12 cellular contexts compared by ENCODE assay signal in the genomic region with DNA sequence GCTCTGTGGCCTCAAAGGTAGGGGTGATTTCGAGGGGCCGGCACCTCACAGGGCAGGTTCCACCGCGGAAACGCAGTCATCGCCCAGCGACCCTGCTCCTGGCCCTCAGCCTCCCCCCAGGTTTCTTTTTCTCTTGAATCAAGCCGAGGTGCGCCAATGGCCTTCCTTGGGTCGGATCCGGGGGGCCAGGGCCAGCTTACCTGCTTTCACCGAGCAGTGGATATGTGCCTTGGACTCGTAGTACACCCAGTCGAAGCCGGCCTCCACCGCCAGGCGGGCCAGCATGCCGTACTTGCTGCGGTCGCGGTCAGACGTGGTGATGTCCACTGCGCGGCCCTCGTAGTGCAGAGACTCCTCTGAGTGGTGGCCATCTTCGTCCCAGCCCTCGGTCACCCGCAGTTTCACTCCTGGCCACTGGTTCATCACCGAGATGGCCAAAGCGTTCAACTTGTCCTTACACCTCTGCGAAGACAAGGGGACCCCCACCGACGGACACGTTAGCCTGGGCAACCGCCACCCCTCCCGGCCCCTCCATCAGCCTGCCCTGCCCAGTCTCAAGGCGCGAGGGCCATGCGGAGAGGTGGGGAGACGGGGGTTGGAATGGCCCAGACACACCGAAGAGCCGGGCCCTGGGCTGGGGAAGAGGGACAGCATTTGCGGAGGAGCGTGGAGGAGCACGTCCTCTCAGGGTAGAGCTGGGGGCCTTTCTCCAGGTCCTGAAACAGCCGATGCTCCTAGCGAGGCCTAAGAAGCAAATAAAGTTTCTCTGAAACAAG. TPM values are rescaled to one million over a fixed set of nuclear protein-coding genes. Genes with fewer than 3 reads are reported as not detected.
DNase-seq lines count a peak whose midpoint lies in the region; ATAC-seq and TF ChIP-seq lines count a peak whose summit lies in the region.
"Had no signal": no experiment of that assay in that cellular context is flagged by ENCODE, and none has a peak within 500 bp of the region (broad histone marks: within the 10 kb centered on the region; RNA-seq: fewer than 3 reads in every experiment).

No MANE protein-coding gene starts in this region.

- H2BK120ac ChIP-seq in mesenchymal stem cell (ENCODE audit: low read depth, low read length): no peak overlapping the region

- no peak overlapping the region for H4K8ac ChIP-seq in mesenchymal stem cell (ENCODE audit: low read length)

- H3K4me3 ChIP-seq in HUES64 (ENCODE audit: low read length): peak overlapping the region; percentile 46
- H3K4me3 ChIP-seq in choroid plexus epithelial cell (ENCODE audit: low read depth, low read length): peak overlapping the region; percentile 50
- H3K4me3 ChIP-seq in mesenchymal stem cell (ENCODE audit: insufficient read depth in 1 of 2, low read depth in 1 of 2, low read length in 2 of 2): peak overlapping the region in 1 of 2 experiments; percentile 69

- H2AFZ ChIP-seq in mesenchymal stem cell (ENCODE audit: low read depth, low read length): no peak overlapping the region

- no peak overlapping the region for H2AK5ac ChIP-seq in mesenchymal stem cell (ENCODE audit: low read length, severe bottlenecking)

- no peaks in the 10 kb centered on the region for H3K79me1 ChIP-seq in mesenchymal stem cell (replicated peaks; ENCODE audit: low read length, poor library complexity, severe bottlenecking)

- WGBS in HUES64: 38% methylated on average over 47 of the region's 47 CpGs
- 42% methylated on average over 47 of the region's 47 CpGs for WGBS in mesenchymal stem cell

- H3K18ac ChIP-seq in mesenchymal stem cell (ENCODE audit: low read depth in 1 of 2, low read length in 2 of 2): no peak overlapping the region

- peaks cover 18% of the 10 kb centered on the region for H3K4me1 Mint-ChIP-seq in stimulated activated effector memory CD8-positive, alpha-beta T cell treated with anti-CD3 and anti-CD28 coated beads, Interleukin-12 subunit alpha, Interleukin-12 subunit beta, amount 100 ng/mL, for 72 hours

- H3K4ac ChIP-seq in mesenchymal stem cell (ENCODE audit: low read depth in 1 of 2, low read length in 2 of 2): no peak overlapping the region

- H3K27ac Mint-ChIP-seq in stimulated activated effector memory CD8-positive, alpha-beta T cell treated with anti-CD3 and anti-CD28 coated beads, Interleukin-12 subunit alpha, Interleukin-12 subunit beta, amount 100 ng/mL, for 72 hours: no peak overlapping the region
- H3K27ac Mint-ChIP-seq: activated naive CD4-positive, alpha-beta T cell treated with anti-CD3 and anti-CD28 coated beads, Interleukin-2, amount 50 U/mL, for 24 hours had no signal

- H3K36me3 ChIP-seq in HUES64 (ENCODE audit: insufficient read depth, low read length) (no peaks in the 10 kb centered on the region), mesenchymal stem cell (ENCODE audit: control insufficient read depth in 1 of 2, insufficient read depth in 2 of 2, low read depth in 1 of 2, low read length in 2 of 2) (no peaks in the 10 kb centered on the region)
- H3K36me3 ChIP-seq: SJSA1 had no signal

- no peak for ATAC-seq in stimulated activated effector memory CD8-positive, alpha-beta T cell treated with anti-CD3 and anti-CD28 coated beads, Interleukin-12 subunit alpha, Interleukin-12 subunit beta, amount 100 ng/mL, for 72 hours
- ATAC-seq in HG03565 (IDR thresholded peaks at IDR 0.05; ENCODE audit: unreplicated experiment): no peak

- H4K91ac ChIP-seq in mesenchymal stem cell (ENCODE audit: low read length): no peak overlapping the region

- H3K4me2 ChIP-seq in mesenchymal stem cell (ENCODE audit: low read length, poor library complexity, severe bottlenecking): no peak overlapping the region

- no peak overlapping the region for H2BK15ac ChIP-seq in mesenchymal stem cell (ENCODE audit: low read depth, poor library complexity, severe bottlenecking)

- H2BK12ac ChIP-seq in mesenchymal stem cell (ENCODE audit: low read length in 2 of 2): no peak overlapping the region

- H3K27ac ChIP-seq in HUES64 (ENCODE audit: low read depth, low read length) (no peak overlapping the region), mesenchymal stem cell (ENCODE audit: low read length, poor library complexity, severe bottlenecking) (no peak overlapping the region)
- H3K27ac ChIP-seq: SJSA1 had no signal

- H3K27me3 ChIP-seq in HUES64 (ENCODE audit: insufficient read depth, low read length) (peaks cover 100% of the 10 kb centered on the region), mesenchymal stem cell (ENCODE audit: control insufficient read depth in 1 of 2, insufficient read depth in 1 of 2, low read length in 2 of 2) (peaks cover 42 to 88% of the 10 kb centered on the region in 2 experiments)

- H3K9ac ChIP-seq in HUES64 (ENCODE audit: low read depth, low read length): no peak overlapping the region
- H3K9ac ChIP-seq in mesenchymal stem cell (ENCODE audit: low read length): peak overlapping the region; percentile 48

- no peaks in the 10 kb centered on the region for H3K36me3 Mint-ChIP-seq in stimulated activated effector memory CD8-positive, alpha-beta T cell treated with anti-CD3 and anti-CD28 coated beads, Interleukin-12 subunit alpha, Interleukin-12 subunit beta, amount 100 ng/mL, for 72 hours
- H3K36me3 Mint-ChIP-seq: activated naive CD4-positive, alpha-beta T cell treated with anti-CD3 and anti-CD28 coated beads, Interleukin-2, amount 50 U/mL, for 24 hours had no signal

- H3K9me3 Mint-ChIP-seq in stimulated activated effector memory CD8-positive, alpha-beta T cell treated with anti-CD3 and anti-CD28 coated beads, Interleukin-12 subunit alpha, Interleukin-12 subunit beta, amount 100 ng/mL, for 72 hours: no peaks in the 10 kb centered on the region
- H3K9me3 Mint-ChIP-seq: activated naive CD4-positive, alpha-beta T cell treated with anti-CD3 and anti-CD28 coated beads, Interleukin-2, amount 50 U/mL, for 24 hours had no signal

- no peak overlapping the region for H3K14ac ChIP-seq in mesenchymal stem cell (ENCODE audit: low read length in 2 of 2)

- H3K4me3 Mint-ChIP-seq in stimulated activated effector memory CD8-positive, alpha-beta T cell treated with anti-CD3 and anti-CD28 coated beads, Interleukin-12 subunit alpha, Interleukin-12 subunit beta, amount 100 ng/mL, for 72 hours: peak overlapping the region; percentile 75
- H3K4me3 Mint-ChIP-seq: activated naive CD4-positive, alpha-beta T cell treated with anti-CD3 and anti-CD28 coated beads, Interleukin-2, amount 50 U/mL, for 24 hours had no signal

- peak; percentile 27 for DNase-seq in choroid plexus epithelial cell (ENCODE audit: low read depth)
- DNase-seq in mesenchymal stem cell: no peak
- DNase-seq in stimulated activated effector memory CD8-positive, alpha-beta T cell treated with anti-CD3 and anti-CD28 coated beads, Interleukin-12 subunit alpha, Interleukin-12 subunit beta, amount 100 ng/mL, for 72 hours (ENCODE audit: low spot score in 2 of 2): no peak
- DNase-seq in COLO668 (lab: John Stamatoyannopoulos, UW; ENCODE audit: unreplicated experiment): no peak
- DNase-seq in UCSD-AML1 (lab: John Stamatoyannopoulos, UW; ENCODE audit: unreplicated experiment): no peak
- DNase-seq in activated naive CD4-positive, alpha-beta T cell treated with anti-CD3 and anti-CD28 coated beads, Interleukin-2, amount 50 U/mL, for 16 hours: no peak
- DNase-seq: activated CD4-positive, alpha-beta T cell treated with anti-CD3 and anti-CD28 coated beads for 4 hours; effector CD4-positive, alpha-beta T cell had no signal

- no peak for TF ChIP-seq CTCF in choroid plexus epithelial cell (conservative IDR thresholded peaks at IDR 0.05; ENCODE audit: low read depth, low read length)

- H3K4me1 ChIP-seq in HUES64 (ENCODE audit: insufficient read depth, low read length) (peaks cover 37% of the 10 kb centered on the region), mesenchymal stem cell (ENCODE audit: control insufficient read depth, insufficient read depth, low read depth, low read length) (peaks cover 65% of the 10 kb centered on the region)

- H3K23ac ChIP-seq in mesenchymal stem cell (ENCODE audit: low read length in 2 of 2): no peak overlapping the region

- H3K9me3 ChIP-seq in HUES64 (ENCODE audit: insufficient read depth, low read depth, low read length) (no peaks in the 10 kb centered on the region), mesenchymal stem cell (ENCODE audit: control insufficient read depth, low read length) (no peaks in the 10 kb centered on the region)
- H3K9me3 ChIP-seq: SJSA1 had no signal

- H2BK5ac ChIP-seq in mesenchymal stem cell (ENCODE audit: low read depth, low read length, poor library complexity, severe bottlenecking): no peak overlapping the region

RNA-seq across cellular contexts. Expression of a gene that starts 6.0 kb away (rescaled TPM):
- polyA plus RNA-seq in HUES64 (2013, experiment 1 of 2): 0.20 TPM
- polyA plus RNA-seq in HUES64 (2013, experiment 2 of 2): 0.57 TPM
- polyA plus RNA-seq in mesenchymal stem cell (2013, experiment 1 of 2): 0.01 TPM
- not detected for polyA plus RNA-seq in mesenchymal stem cell (2013, experiment 2 of 2)
